ENCODE assay signal across 14 cellular contexts in the genomic region with DNA sequence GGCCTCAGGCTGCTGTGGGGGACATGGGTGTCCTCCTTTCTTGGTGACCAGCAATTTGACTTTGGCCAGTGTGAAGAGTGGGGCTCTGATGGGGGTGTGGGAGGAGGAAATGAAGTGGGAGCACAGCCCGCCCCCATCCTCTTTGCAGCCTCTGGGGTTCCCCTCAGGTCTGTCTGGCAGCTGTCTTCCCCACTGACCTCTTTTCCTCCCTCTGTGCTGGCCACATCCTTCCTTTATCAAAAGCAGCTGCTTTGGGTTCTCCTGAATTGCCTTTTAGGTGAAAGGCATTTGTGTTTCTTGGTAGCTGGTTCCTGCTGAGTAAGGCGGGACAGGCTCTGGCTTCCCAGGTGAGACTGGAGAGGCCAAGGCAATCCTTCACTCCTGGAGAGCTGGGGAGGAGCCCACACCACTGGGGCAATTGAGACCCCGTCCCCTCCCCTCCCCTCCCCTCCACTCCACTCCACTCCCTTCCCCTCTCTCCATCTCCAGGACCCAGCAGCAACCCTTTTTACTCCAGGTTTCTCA. TPM values are rescaled to one million over a fixed set of nuclear protein-coding genes. Genes with fewer than 3 reads are reported as not detected.
DNase-seq lines count a peak whose midpoint lies in the region; ATAC-seq and TF ChIP-seq lines count a peak whose summit lies in the region.
"Had no signal": no experiment of that assay in that cellular context is flagged by ENCODE, and none has a peak within 500 bp of the region (broad histone marks: within the 10 kb centered on the region; RNA-seq: fewer than 3 reads in every experiment).

No MANE protein-coding gene starts in this region.

- ATAC-seq in activated CD8-positive, alpha-beta memory T cell treated with anti-CD3 and anti-CD28 coated beads, Interleukin-2, amount 10 ng/mL, durations not matched to agents 7 days and 5 days, result peak; percentile 85
- peak; percentile 60 for ATAC-seq in activated naive CD8-positive, alpha-beta T cell treated with anti-CD3 and anti-CD28 coated beads, Interleukin-2, amount 50 U/mL, for 24 hours
- ATAC-seq in stimulated activated effector memory CD8-positive, alpha-beta T cell treated with anti-CD3 and anti-CD28 coated beads, Interleukin-12 subunit alpha, Interleukin-12 subunit beta, amount 100 ng/mL, for 72 hours, result peak; percentile 82
- no peak for ATAC-seq in GM21515 (IDR thresholded peaks at IDR 0.05; ENCODE audit: unreplicated experiment)
- ATAC-seq: body of pancreas had no signal

- POLR2A ChIA-PET in SK-N-SH (lab: Yijun Ruan, JAX), result interaction anchor here (1.3 kb wide), 1 partner anchor 26 kb away, joined by 3 read pairs; no protein-coding TSS in a partner anchor

- no peaks in the 10 kb centered on the region for H3K36me3 Mint-ChIP-seq in activated CD8-positive, alpha-beta memory T cell treated with anti-CD3 and anti-CD28 coated beads, Interleukin-2, amount 10 ng/mL, durations not matched to agents 7 days and 5 days
- H3K36me3 Mint-ChIP-seq in activated naive CD8-positive, alpha-beta T cell treated with anti-CD3 and anti-CD28 coated beads, Interleukin-2, amount 50 U/mL, for 24 hours (ENCODE audit: low read depth), result no peaks in the 10 kb centered on the region
- no peaks in the 10 kb centered on the region for H3K36me3 Mint-ChIP-seq in stimulated activated effector memory CD8-positive, alpha-beta T cell treated with anti-CD3 and anti-CD28 coated beads, Interleukin-12 subunit alpha, Interleukin-12 subunit beta, amount 100 ng/mL, for 72 hours
- H3K36me3 Mint-ChIP-seq in chondrocyte (ENCODE audit: low read depth), result no peaks in the 10 kb centered on the region

- H3K27ac Mint-ChIP-seq in activated CD8-positive, alpha-beta memory T cell treated with anti-CD3 and anti-CD28 coated beads, Interleukin-2, amount 10 ng/mL, durations not matched to agents 7 days and 5 days, result peak overlapping the region; percentile 81
- H3K27ac Mint-ChIP-seq in activated naive CD8-positive, alpha-beta T cell treated with anti-CD3 and anti-CD28 coated beads, Interleukin-2, amount 50 U/mL, for 24 hours, result no peak overlapping the region
- H3K27ac Mint-ChIP-seq in stimulated activated effector memory CD8-positive, alpha-beta T cell treated with anti-CD3 and anti-CD28 coated beads, Interleukin-12 subunit alpha, Interleukin-12 subunit beta, amount 100 ng/mL, for 72 hours, result peak overlapping the region; percentile 91
- no peak overlapping the region for H3K27ac Mint-ChIP-seq in chondrocyte (ENCODE audit: unreplicated experiment)

- H4K20me1 ChIP-seq in SK-N-SH (ENCODE audit: insufficient read depth), result no peaks in the 10 kb centered on the region

- DNase-seq in activated CD8-positive, alpha-beta memory T cell treated with anti-CD3 and anti-CD28 coated beads, Interleukin-2, amount 10 ng/mL, durations not matched to agents 7 days and 5 days, result peak; percentile 79
- no peak for DNase-seq in activated CD8-positive, alpha-beta memory T cell treated with anti-CD3 and anti-CD28 coated beads, Interleukin-2, amount 50 U/mL, for 4 hours
- DNase-seq in SK-N-SH (peak; percentile 35), chondrocyte (ENCODE audit: low spot score) (no peak), prostate gland (ENCODE audit: low spot score) (no peak)
- DNase-seq in activated naive CD8-positive, alpha-beta T cell treated with anti-CD3 and anti-CD28 coated beads, Interleukin-2, amount 50 U/mL, for 24 hours, result peak; percentile 34
- DNase-seq in stimulated activated effector memory CD8-positive, alpha-beta T cell treated with anti-CD3 and anti-CD28 coated beads, Interleukin-12 subunit alpha, Interleukin-12 subunit beta, amount 100 ng/mL, for 72 hours (ENCODE audit: low spot score in 2 of 2), result peak; percentile 7 to 60
- DNase-seq: body of pancreas, kidney glomerular epithelial cell, NCI-H1417 treated with DMSO at 0.1 percent for 48 hours had no signal

- no peak overlapping the region for H2AFZ ChIP-seq in SK-N-SH (ENCODE audit: low read depth)

- no peaks in the 10 kb centered on the region for H3K27me3 Mint-ChIP-seq in activated CD8-positive, alpha-beta memory T cell treated with anti-CD3 and anti-CD28 coated beads, Interleukin-2, amount 10 ng/mL, durations not matched to agents 7 days and 5 days
- peaks cover 8% of the 10 kb centered on the region for H3K27me3 Mint-ChIP-seq in activated naive CD8-positive, alpha-beta T cell treated with anti-CD3 and anti-CD28 coated beads, Interleukin-2, amount 50 U/mL, for 24 hours
- H3K27me3 Mint-ChIP-seq in chondrocyte (ENCODE audit: low read depth), result peaks cover 10% of the 10 kb centered on the region

- H3K9me3 Mint-ChIP-seq in activated CD8-positive, alpha-beta memory T cell treated with anti-CD3 and anti-CD28 coated beads, Interleukin-2, amount 10 ng/mL, durations not matched to agents 7 days and 5 days (ENCODE audit: low read depth), result no peaks in the 10 kb centered on the region
- H3K9me3 Mint-ChIP-seq in activated naive CD8-positive, alpha-beta T cell treated with anti-CD3 and anti-CD28 coated beads, Interleukin-2, amount 50 U/mL, for 24 hours, result no peaks in the 10 kb centered on the region
- no peaks in the 10 kb centered on the region for H3K9me3 Mint-ChIP-seq in stimulated activated effector memory CD8-positive, alpha-beta T cell treated with anti-CD3 and anti-CD28 coated beads, Interleukin-12 subunit alpha, Interleukin-12 subunit beta, amount 100 ng/mL, for 72 hours
- H3K9me3 Mint-ChIP-seq in chondrocyte (ENCODE audit: low read depth), result no peaks in the 10 kb centered on the region

- peaks cover 58% of the 10 kb centered on the region for H3K4me1 Mint-ChIP-seq in activated CD8-positive, alpha-beta memory T cell treated with anti-CD3 and anti-CD28 coated beads, Interleukin-2, amount 10 ng/mL, durations not matched to agents 7 days and 5 days
- H3K4me1 Mint-ChIP-seq in activated naive CD8-positive, alpha-beta T cell treated with anti-CD3 and anti-CD28 coated beads, Interleukin-2, amount 50 U/mL, for 24 hours, result peaks cover 33% of the 10 kb centered on the region
- peaks cover 47% of the 10 kb centered on the region for H3K4me1 Mint-ChIP-seq in stimulated activated effector memory CD8-positive, alpha-beta T cell treated with anti-CD3 and anti-CD28 coated beads, Interleukin-12 subunit alpha, Interleukin-12 subunit beta, amount 100 ng/mL, for 72 hours
- no peaks in the 10 kb centered on the region for H3K4me1 Mint-ChIP-seq in chondrocyte (ENCODE audit: low read depth)

- no peaks in the 10 kb centered on the region for H3K9me2 ChIP-seq in SK-N-SH

- no peak for TF ChIP-seq POLR2A in prostate gland (IDR thresholded peaks at IDR 0.05)

- H3K4me1 ChIP-seq in SK-N-SH (ENCODE audit: control insufficient read depth in 1 of 2, insufficient read depth in 2 of 2, low read depth in 1 of 2, low read length in 1 of 2) (peaks cover 0 to 9% of the 10 kb centered on the region in 2 experiments; a peak in 1 of 4 replicates), prostate gland (replicated peaks) (no peaks in the 10 kb centered on the region)
- H3K4me1 ChIP-seq: body of pancreas had no signal

- H3K79me2 ChIP-seq in SK-N-SH (ENCODE audit: insufficient read depth), result no peaks in the 10 kb centered on the region

- no peak overlapping the region for H3K9ac ChIP-seq in SK-N-SH

- TF ChIP-seq RAD21 in SK-N-SH (IDR thresholded peaks at IDR 0.05; ENCODE audit: low read length), result no peak

- H3K36me3 ChIP-seq in SK-N-SH (replicated peaks in 1 of 2; ENCODE audit: control insufficient read depth in 1 of 2, insufficient read depth in 2 of 2, low read length in 1 of 2) (no peaks in the 10 kb centered on the region), prostate gland (no peaks in the 10 kb centered on the region)
- H3K36me3 ChIP-seq: neutrophil, thoracic aorta had no signal

- no peaks in the 10 kb centered on the region for H3K9me3 ChIP-seq in SK-N-SH
- H3K9me3 ChIP-seq in prostate gland, result no peaks in the 10 kb centered on the region
- H3K9me3 ChIP-seq: body of pancreas, neutrophil, thoracic aorta had no signal

- no peak for TF ChIP-seq EP300 in SK-N-SH (IDR thresholded peaks at IDR 0.05; ENCODE audit: borderline replicate concordance in 1 of 2, low read depth in 1 of 2, low read length in 1 of 2)

- H3K27ac ChIP-seq in SK-N-SH (ENCODE audit: low read depth in 2 of 2, low read length in 1 of 2) (no peak overlapping the region), prostate gland (no peak overlapping the region)
- H3K27ac ChIP-seq: body of pancreas, neutrophil, thoracic aorta had no signal

- peak overlapping the region; percentile 47 for H3K4me3 Mint-ChIP-seq in activated CD8-positive, alpha-beta memory T cell treated with anti-CD3 and anti-CD28 coated beads, Interleukin-2, amount 10 ng/mL, durations not matched to agents 7 days and 5 days
- peak overlapping the region; percentile 16 for H3K4me3 Mint-ChIP-seq in activated naive CD8-positive, alpha-beta T cell treated with anti-CD3 and anti-CD28 coated beads, Interleukin-2, amount 50 U/mL, for 24 hours
- H3K4me3 Mint-ChIP-seq in stimulated activated effector memory CD8-positive, alpha-beta T cell treated with anti-CD3 and anti-CD28 coated beads, Interleukin-12 subunit alpha, Interleukin-12 subunit beta, amount 100 ng/mL, for 72 hours, result peak overlapping the region; percentile 71
- H3K4me3 Mint-ChIP-seq in chondrocyte (ENCODE audit: unreplicated experiment), result no peak overlapping the region

- WGBS in SK-N-SH (ENCODE audit: low lambda C conversion rate), result 53% methylated on average over 3 of the region's 3 CpGs
- 55% methylated on average over 3 of the region's 3 CpGs for WGBS in prostate gland

- TF ChIP-seq CTCF in SK-N-SH (IDR thresholded peaks at IDR 0.05) (no peak), chondrocyte (IDR thresholded peaks at IDR 0.05) (no peak), prostate gland (IDR thresholded peaks at IDR 0.05) (no peak)

- no peak overlapping the region for H3K4me2 ChIP-seq in SK-N-SH

- intact Hi-C loops in prostate gland (cut with DNase I), result no loop called here

- CTCF ChIA-PET in activated CD8-positive, alpha-beta memory T cell treated with anti-CD3 and anti-CD28 coated beads, Interleukin-2, amount 10 ng/mL, durations not matched to agents 7 days and 5 days (lab: Charles Lee), result interaction anchor here (0.5 to 1.3 kb wide), 5 partner anchors 17 to 940 kb away, joined by 3 to 5 read pairs (median 3); a partner anchor contains a TSS
- CTCF ChIA-PET in SK-N-SH (lab: Yijun Ruan, JAX), result interaction anchor here (0.6 to 1.2 kb wide), 2 partner anchors 10 to 142 kb away, joined by 3 read pairs; no protein-coding TSS in a partner anchor

- no peaks in the 10 kb centered on the region for H3F3A ChIP-seq in SK-N-SH (replicated peaks; ENCODE audit: insufficient read depth)

- no peak overlapping the region for H3K4me3 ChIP-seq in SK-N-SH (ENCODE audit: low read depth in 2 of 2, low read length in 1 of 2)
- no peak overlapping the region for H3K4me3 ChIP-seq in prostate gland
- H3K4me3 ChIP-seq: body of pancreas, thoracic aorta had no signal

- no peaks in the 10 kb centered on the region for H3K27me3 ChIP-seq in SK-N-SH (ENCODE audit: insufficient read depth)
- H3K27me3 ChIP-seq in prostate gland (replicated peaks; ENCODE audit: insufficient read depth), result no peaks in the 10 kb centered on the region
- H3K27me3 ChIP-seq: body of pancreas, neutrophil had no signal

RNA-seq across cellular contexts. Expression of a gene that starts 24.9 kb away (rescaled TPM):
- total RNA-seq in activated CD8-positive, alpha-beta memory T cell treated with anti-CD3 and anti-CD28 coated beads, Interleukin-2, amount 10 ng/mL, durations not matched to agents 7 days and 5 days, result under 1 TPM; 0.58 to 0.94 TPM
- polyA plus RNA-seq in SK-N-SH (2012; rRNA removed), result 5.1 and 6.9 TPM in 2 replicates
- polyA plus RNA-seq in SK-N-SH (2012; cell fraction: cytosol; rRNA removed), result 4.0 and 4.9 TPM in 2 replicates
- polyA plus RNA-seq in SK-N-SH (2012; cell fraction: nucleus; rRNA removed), result 6.8 and 8.3 TPM in 2 replicates
- 4.2 to 6.8 TPM (median 4.5 TPM) in 3 replicates for total RNA-seq in chondrocyte
- total RNA-seq in prostate gland, result 1 to 10 TPM; 6.2 to 9.0 TPM
- total RNA-seq: body of pancreas, OCI-LY7, thoracic aorta had no signal

RNA-seq across cellular contexts. Expression of a gene that starts 27.4 kb away (rescaled TPM):
- total RNA-seq in activated CD8-positive, alpha-beta memory T cell treated with anti-CD3 and anti-CD28 coated beads, Interleukin-2, amount 10 ng/mL, durations not matched to agents 7 days and 5 days, result 10 to 100 TPM; 31.1 to 69.9 TPM
- 21.7 and 25.1 TPM in 2 replicates for polyA plus RNA-seq in SK-N-SH (2012; rRNA removed)
- polyA plus RNA-seq in SK-N-SH (2012; cell fraction: cytosol; rRNA removed), result 19.4 and 20.2 TPM in 2 replicates
- 44.3 and 67.7 TPM in 2 replicates for polyA plus RNA-seq in SK-N-SH (2012; cell fraction: nucleus; rRNA removed)
- total RNA-seq in chondrocyte, result 123 to 131 TPM (median 126 TPM) in 3 replicates
- 100 to 1,000 TPM in 1 of 2 donors, 10 to 100 TPM in 1; 48.2 to 110 TPM for total RNA-seq in prostate gland
- total RNA-seq: OCI-LY7 had no signal

RNA-seq across cellular contexts. Expression of a gene that starts 53.3 kb away (rescaled TPM):
- 10 to 100 TPM; 11.5 to 15.3 TPM for total RNA-seq in activated CD8-positive, alpha-beta memory T cell treated with anti-CD3 and anti-CD28 coated beads, Interleukin-2, amount 10 ng/mL, durations not matched to agents 7 days and 5 days
- polyA plus RNA-seq in SK-N-SH (2012; rRNA removed), result 10.7 and 11.6 TPM in 2 replicates
- 14.0 and 14.1 TPM in 2 replicates for polyA plus RNA-seq in SK-N-SH (2012; cell fraction: cytosol; rRNA removed)
- 4.2 and 5.5 TPM in 2 replicates for polyA plus RNA-seq in SK-N-SH (2012; cell fraction: nucleus; rRNA removed)
- total RNA-seq in chondrocyte (14.6 to 16.4 TPM (median 15.3 TPM) in 3 replicates), prostate gland (10 to 100 TPM in 1 of 2 donors, 1 to 10 TPM in 1; 6.6 to 14.5 TPM)

Comparison
In these comparisons a context has a peak if more than half of its experiments do, and no peak if none do; other contexts are left out.
1. DNase-seq: peak in activated CD8-positive, alpha-beta memory T cell treated with anti-CD3 and anti-CD28 coated beads, Interleukin-2, amount 10 ng/mL, durations not matched to agents 7 days and 5 days (single experiment), SK-N-SH (single experiment), activated naive CD8-positive, alpha-beta T cell treated with anti-CD3 and anti-CD28 coated beads, Interleukin-2, amount 50 U/mL, for 24 hours (single experiment) and stimulated activated effector memory CD8-positive, alpha-beta T cell treated with anti-CD3 and anti-CD28 coated beads, Interleukin-12 subunit alpha, Interleukin-12 subunit beta, amount 100 ng/mL, for 72 hours (2 of 2); none in activated CD8-positive, alpha-beta memory T cell treated with anti-CD3 and anti-CD28 coated beads, Interleukin-2, amount 50 U/mL, for 4 hours (single experiment), chondrocyte (single experiment) and prostate gland (single experiment).
2. H3K27ac Mint-ChIP-seq: peak in activated CD8-positive, alpha-beta memory T cell treated with anti-CD3 and anti-CD28 coated beads, Interleukin-2, amount 10 ng/mL, durations not matched to agents 7 days and 5 days (single experiment) and stimulated activated effector memory CD8-positive, alpha-beta T cell treated with anti-CD3 and anti-CD28 coated beads, Interleukin-12 subunit alpha, Interleukin-12 subunit beta, amount 100 ng/mL, for 72 hours (single experiment); none in activated naive CD8-positive, alpha-beta T cell treated with anti-CD3 and anti-CD28 coated beads, Interleukin-2, amount 50 U/mL, for 24 hours (single experiment) and chondrocyte (single experiment).